Comparison of ENCODE assay signal across 24 cellular contexts in the genomic region with DNA sequence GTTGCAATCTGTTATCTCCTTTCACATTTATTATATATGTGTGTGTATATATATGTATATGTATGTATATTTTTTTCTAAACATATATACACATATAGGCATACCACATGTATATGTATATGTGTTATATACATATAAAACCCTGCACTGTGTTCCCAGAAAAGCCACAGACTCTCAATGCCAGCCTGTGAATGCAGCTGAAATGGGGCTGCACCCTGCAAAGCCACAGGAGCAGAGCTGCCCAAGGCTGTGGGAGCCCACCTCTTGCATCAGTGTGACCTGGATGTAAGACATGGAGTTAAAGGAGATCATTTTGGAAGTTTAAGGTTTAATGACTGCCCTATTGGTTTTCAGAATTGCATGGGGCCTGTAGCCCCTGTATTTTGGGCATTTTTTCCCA.
"Had no signal": no experiment of that assay in that cellular context is flagged by ENCODE, and none has a peak within 500 bp of the region (broad histone marks: within the 10 kb centered on the region; RNA-seq: fewer than 3 reads in every experiment).

No MANE protein-coding gene starts in this region.

- H3K36me3 ChIP-seq: colonic mucosa, esophagus muscularis mucosa, esophagus squamous epithelium, gastrocnemius medialis, gastroesophageal sphincter, heart left ventricle, heart right ventricle had no signal

- ATAC-seq: effector memory CD8-positive, alpha-beta T cell; esophagus mucosa; foreskin keratinocyte; gastrocnemius medialis; gastroesophageal sphincter; heart left ventricle; heart right ventricle had no signal

- DNase-seq: colonic mucosa; cortex of kidney; dermis blood vessel endothelial cell; dorsolateral prefrontal cortex; effector CD4-positive, alpha-beta T cell; effector CD8-positive, alpha-beta T cell; effector memory CD4-positive, alpha-beta T cell; effector memory CD8-positive, alpha-beta T cell; endodermal cell; erythroblast; esophagus squamous epithelium; foreskin fibroblast; foreskin keratinocyte; foreskin melanocyte; gastrocnemius medialis; glutamatergic neuron; head of caudate nucleus; heart left ventricle; heart right ventricle had no signal

- H3K9me3 ChIP-seq: colonic mucosa, esophagus muscularis mucosa, esophagus squamous epithelium, gastrocnemius medialis, gastroesophageal sphincter, heart left ventricle, heart right ventricle had no signal

- H3K27ac ChIP-seq: colonic mucosa, coronary artery, dorsolateral prefrontal cortex, epithelial cell of prostate, esophagus muscularis mucosa, esophagus squamous epithelium, foreskin keratinocyte, gastrocnemius medialis, gastroesophageal sphincter, heart left ventricle, heart right ventricle had no signal

- H3K4me3 ChIP-seq: colonic mucosa, coronary artery, dorsolateral prefrontal cortex, esophagus muscularis mucosa, esophagus squamous epithelium, gastrocnemius medialis, gastroesophageal sphincter, heart left ventricle, heart right ventricle had no signal

- H3K4me1 ChIP-seq: colonic mucosa, esophagus muscularis mucosa, esophagus squamous epithelium, foreskin keratinocyte, gastrocnemius medialis, gastroesophageal sphincter, heart left ventricle, heart right ventricle had no signal

- H3K27me3 ChIP-seq: colonic mucosa, dorsolateral prefrontal cortex, esophagus muscularis mucosa, esophagus squamous epithelium, foreskin keratinocyte, gastrocnemius medialis, gastroesophageal sphincter, heart left ventricle, heart right ventricle had no signal
